1 cellular context compared by ENCODE assay signal in the genomic region with DNA sequence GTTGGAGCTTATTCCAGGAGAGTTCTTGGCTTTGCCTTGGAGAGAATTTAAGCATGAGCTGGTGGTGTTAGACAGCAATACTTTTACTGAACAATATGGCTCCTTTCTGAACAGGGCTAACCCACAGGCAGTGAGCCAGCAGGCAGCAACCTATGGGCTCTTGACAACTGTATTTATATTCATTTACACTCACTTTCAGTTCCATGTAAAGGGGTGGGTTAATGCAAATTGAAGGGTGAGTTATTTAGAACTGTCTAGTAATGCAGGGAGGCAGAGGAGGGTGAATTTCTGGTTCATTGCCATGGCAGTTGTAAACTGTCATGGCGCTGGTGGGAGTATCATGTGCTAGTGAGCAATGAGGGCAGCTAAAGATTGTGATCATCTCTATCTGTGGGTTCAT.
TF ChIP-seq lines count a peak whose summit lies in the region.

No MANE protein-coding gene starts in this region.

TF ChIP-seq in WTC11, 78 proteins besides CTCF, POLR2A, EP300 and RAD21 (continued from another document):
- TF ChIP-seq, protein P1, sequence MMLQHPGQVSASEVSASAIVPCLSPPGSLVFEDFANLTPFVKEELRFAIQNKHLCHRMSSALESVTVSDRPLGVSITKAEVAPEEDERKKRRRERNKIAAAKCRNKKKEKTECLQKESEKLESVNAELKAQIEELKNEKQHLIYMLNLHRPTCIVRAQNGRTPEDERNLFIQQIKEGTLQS (CRISPR knock-in tag; conservative IDR thresholded peaks at IDR 0.05), result no peak
- TF ChIP-seq, protein P2, sequence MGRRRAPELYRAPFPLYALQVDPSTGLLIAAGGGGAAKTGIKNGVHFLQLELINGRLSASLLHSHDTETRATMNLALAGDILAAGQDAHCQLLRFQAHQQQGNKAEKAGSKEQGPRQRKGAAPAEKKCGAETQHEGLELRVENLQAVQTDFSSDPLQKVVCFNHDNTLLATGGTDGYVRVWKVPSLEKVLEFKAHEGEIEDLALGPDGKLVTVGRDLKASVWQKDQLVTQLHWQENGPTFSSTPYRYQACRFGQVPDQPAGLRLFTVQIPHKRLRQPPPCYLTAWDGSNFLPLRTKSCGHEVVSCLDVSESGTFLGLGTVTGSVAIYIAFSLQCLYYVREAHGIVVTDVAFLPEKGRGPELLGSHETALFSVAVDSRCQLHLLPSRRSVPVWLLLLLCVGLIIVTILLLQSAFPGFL (CRISPR knock-in tag; IDR thresholded peaks at IDR 0.05; ENCODE audit: borderline replicate concordance), result no peak
- TF ChIP-seq, protein P3, sequence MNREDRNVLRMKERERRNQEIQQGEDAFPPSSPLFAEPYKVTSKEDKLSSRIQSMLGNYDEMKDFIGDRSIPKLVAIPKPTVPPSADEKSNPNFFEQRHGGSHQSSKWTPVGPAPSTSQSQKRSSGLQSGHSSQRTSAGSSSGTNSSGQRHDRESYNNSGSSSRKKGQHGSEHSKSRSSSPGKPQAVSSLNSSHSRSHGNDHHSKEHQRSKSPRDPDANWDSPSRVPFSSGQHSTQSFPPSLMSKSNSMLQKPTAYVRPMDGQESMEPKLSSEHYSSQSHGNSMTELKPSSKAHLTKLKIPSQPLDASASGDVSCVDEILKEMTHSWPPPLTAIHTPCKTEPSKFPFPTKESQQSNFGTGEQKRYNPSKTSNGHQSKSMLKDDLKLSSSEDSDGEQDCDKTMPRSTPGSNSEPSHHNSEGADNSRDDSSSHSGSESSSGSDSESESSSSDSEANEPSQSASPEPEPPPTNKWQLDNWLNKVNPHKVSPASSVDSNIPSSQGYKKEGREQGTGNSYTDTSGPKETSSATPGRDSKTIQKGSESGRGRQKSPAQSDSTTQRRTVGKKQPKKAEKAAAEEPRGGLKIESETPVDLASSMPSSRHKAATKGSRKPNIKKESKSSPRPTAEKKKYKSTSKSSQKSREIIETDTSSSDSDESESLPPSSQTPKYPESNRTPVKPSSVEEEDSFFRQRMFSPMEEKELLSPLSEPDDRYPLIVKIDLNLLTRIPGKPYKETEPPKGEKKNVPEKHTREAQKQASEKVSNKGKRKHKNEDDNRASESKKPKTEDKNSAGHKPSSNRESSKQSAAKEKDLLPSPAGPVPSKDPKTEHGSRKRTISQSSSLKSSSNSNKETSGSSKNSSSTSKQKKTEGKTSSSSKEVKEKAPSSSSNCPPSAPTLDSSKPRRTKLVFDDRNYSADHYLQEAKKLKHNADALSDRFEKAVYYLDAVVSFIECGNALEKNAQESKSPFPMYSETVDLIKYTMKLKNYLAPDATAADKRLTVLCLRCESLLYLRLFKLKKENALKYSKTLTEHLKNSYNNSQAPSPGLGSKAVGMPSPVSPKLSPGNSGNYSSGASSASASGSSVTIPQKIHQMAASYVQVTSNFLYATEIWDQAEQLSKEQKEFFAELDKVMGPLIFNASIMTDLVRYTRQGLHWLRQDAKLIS (CRISPR knock-in tag; IDR thresholded peaks at IDR 0.05; ENCODE audit: borderline replicate concordance), result no peak
- TF ChIP-seq E2F4 (CRISPR knock-in tag; IDR thresholded peaks at IDR 0.05; ENCODE audit: borderline replicate concordance, low read depth) (no peak), NFATC4 (CRISPR knock-in tag; IDR thresholded peaks at IDR 0.05) (no peak), ESRRA (CRISPR knock-in tag; IDR thresholded peaks at IDR 0.05; ENCODE audit: borderline replicate concordance) (no peak), JUN (CRISPR knock-in tag; IDR thresholded peaks at IDR 0.05) (no peak), SMAD3 (CRISPR knock-in tag; IDR thresholded peaks at IDR 0.05; ENCODE audit: borderline replicate concordance) (no peak), OVOL2 (CRISPR knock-in tag; IDR thresholded peaks at IDR 0.05; ENCODE audit: borderline replicate concordance) (no peak)
- TF ChIP-seq, protein P4, sequence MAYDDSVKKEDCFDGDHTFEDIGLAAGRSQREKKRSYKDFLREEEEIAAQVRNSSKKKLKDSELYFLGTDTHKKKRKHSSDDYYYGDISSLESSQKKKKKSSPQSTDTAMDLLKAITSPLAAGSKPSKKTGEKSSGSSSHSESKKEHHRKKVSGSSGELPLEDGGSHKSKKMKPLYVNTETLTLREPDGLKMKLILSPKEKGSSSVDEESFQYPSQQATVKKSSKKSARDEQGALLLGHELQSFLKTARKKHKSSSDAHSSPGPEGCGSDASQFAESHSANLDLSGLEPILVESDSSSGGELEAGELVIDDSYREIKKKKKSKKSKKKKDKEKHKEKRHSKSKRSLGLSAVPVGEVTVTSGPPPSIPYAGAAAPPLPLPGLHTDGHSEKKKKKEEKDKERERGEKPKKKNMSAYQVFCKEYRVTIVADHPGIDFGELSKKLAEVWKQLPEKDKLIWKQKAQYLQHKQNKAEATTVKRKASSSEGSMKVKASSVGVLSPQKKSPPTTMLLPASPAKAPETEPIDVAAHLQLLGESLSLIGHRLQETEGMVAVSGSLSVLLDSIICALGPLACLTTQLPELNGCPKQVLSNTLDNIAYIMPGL (CRISPR knock-in tag; IDR thresholded peaks at IDR 0.05), result no peak
- TF ChIP-seq, protein P5, sequence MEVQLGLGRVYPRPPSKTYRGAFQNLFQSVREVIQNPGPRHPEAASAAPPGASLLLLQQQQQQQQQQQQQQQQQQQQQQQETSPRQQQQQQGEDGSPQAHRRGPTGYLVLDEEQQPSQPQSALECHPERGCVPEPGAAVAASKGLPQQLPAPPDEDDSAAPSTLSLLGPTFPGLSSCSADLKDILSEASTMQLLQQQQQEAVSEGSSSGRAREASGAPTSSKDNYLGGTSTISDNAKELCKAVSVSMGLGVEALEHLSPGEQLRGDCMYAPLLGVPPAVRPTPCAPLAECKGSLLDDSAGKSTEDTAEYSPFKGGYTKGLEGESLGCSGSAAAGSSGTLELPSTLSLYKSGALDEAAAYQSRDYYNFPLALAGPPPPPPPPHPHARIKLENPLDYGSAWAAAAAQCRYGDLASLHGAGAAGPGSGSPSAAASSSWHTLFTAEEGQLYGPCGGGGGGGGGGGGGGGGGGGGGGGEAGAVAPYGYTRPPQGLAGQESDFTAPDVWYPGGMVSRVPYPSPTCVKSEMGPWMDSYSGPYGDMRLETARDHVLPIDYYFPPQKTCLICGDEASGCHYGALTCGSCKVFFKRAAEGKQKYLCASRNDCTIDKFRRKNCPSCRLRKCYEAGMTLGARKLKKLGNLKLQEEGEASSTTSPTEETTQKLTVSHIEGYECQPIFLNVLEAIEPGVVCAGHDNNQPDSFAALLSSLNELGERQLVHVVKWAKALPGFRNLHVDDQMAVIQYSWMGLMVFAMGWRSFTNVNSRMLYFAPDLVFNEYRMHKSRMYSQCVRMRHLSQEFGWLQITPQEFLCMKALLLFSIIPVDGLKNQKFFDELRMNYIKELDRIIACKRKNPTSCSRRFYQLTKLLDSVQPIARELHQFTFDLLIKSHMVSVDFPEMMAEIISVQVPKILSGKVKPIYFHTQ (CRISPR knock-in tag; IDR thresholded peaks at IDR 0.05), result no peak
- TF ChIP-seq, protein P6, sequence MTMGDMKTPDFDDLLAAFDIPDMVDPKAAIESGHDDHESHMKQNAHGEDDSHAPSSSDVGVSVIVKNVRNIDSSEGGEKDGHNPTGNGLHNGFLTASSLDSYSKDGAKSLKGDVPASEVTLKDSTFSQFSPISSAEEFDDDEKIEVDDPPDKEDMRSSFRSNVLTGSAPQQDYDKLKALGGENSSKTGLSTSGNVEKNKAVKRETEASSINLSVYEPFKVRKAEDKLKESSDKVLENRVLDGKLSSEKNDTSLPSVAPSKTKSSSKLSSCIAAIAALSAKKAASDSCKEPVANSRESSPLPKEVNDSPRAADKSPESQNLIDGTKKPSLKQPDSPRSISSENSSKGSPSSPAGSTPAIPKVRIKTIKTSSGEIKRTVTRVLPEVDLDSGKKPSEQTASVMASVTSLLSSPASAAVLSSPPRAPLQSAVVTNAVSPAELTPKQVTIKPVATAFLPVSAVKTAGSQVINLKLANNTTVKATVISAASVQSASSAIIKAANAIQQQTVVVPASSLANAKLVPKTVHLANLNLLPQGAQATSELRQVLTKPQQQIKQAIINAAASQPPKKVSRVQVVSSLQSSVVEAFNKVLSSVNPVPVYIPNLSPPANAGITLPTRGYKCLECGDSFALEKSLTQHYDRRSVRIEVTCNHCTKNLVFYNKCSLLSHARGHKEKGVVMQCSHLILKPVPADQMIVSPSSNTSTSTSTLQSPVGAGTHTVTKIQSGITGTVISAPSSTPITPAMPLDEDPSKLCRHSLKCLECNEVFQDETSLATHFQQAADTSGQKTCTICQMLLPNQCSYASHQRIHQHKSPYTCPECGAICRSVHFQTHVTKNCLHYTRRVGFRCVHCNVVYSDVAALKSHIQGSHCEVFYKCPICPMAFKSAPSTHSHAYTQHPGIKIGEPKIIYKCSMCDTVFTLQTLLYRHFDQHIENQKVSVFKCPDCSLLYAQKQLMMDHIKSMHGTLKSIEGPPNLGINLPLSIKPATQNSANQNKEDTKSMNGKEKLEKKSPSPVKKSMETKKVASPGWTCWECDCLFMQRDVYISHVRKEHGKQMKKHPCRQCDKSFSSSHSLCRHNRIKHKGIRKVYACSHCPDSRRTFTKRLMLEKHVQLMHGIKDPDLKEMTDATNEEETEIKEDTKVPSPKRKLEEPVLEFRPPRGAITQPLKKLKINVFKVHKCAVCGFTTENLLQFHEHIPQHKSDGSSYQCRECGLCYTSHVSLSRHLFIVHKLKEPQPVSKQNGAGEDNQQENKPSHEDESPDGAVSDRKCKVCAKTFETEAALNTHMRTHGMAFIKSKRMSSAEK (CRISPR knock-in tag; IDR thresholded peaks at IDR 0.05; ENCODE audit: borderline replicate concordance), result no peak
- TF ChIP-seq, protein P7, sequence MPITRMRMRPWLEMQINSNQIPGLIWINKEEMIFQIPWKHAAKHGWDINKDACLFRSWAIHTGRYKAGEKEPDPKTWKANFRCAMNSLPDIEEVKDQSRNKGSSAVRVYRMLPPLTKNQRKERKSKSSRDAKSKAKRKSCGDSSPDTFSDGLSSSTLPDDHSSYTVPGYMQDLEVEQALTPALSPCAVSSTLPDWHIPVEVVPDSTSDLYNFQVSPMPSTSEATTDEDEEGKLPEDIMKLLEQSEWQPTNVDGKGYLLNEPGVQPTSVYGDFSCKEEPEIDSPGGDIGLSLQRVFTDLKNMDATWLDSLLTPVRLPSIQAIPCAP (CRISPR knock-in tag; IDR thresholded peaks at IDR 0.05), result no peak
TF ChIP-seq in WTC11: peak in this region for 0.
